ENCODE assay signal across 23 cellular contexts in genomic region chr4:84948056-84948455, GRCh38. TPM values are rescaled to one million over a fixed set of nuclear protein-coding genes. Genes with fewer than 3 reads are reported as not detected.
DNase-seq lines count a peak whose midpoint lies in the region; ATAC-seq and TF ChIP-seq lines count a peak whose summit lies in the region.
"Had no signal": no experiment of that assay in that cellular context is flagged by ENCODE, and none has a peak within 500 bp of the region (broad histone marks: within the 10 kb centered on the region; RNA-seq: fewer than 3 reads in every experiment).

No MANE protein-coding gene starts in this region.

- H3K9me3 ChIP-seq in GM23248 (ENCODE audit: low read depth) = no peaks in the 10 kb centered on the region
- no peaks in the 10 kb centered on the region for H3K9me3 ChIP-seq in stomach

- H3K4me3 ChIP-seq in GM23248 = no peak overlapping the region
- no peak overlapping the region for H3K4me3 ChIP-seq in stomach
- H3K4me3 ChIP-seq: PC-9 had no signal

- H3K4me3 Mint-ChIP-seq in chondrocyte (ENCODE audit: unreplicated experiment) (no peak overlapping the region), glutamatergic neuron (ENCODE audit: unreplicated experiment) (no peak overlapping the region), CD14-positive monocyte (no peak overlapping the region)
- H3K4me3 Mint-ChIP-seq: activated naive CD8-positive, alpha-beta T cell treated with anti-CD3 and anti-CD28 coated beads, Interleukin-2, amount 10 ng/mL, durations not matched to agents 7 days and 5 days; activated T-cell treated with anti-CD3 and anti-CD28 coated beads, Interleukin-2, amount 50 U/mL, for 24 hours; CD4-positive, CD25-positive, alpha-beta regulatory T cell; naive B cell; stimulated activated naive CD8-positive, alpha-beta T cell treated with anti-CD3 and anti-CD28 coated beads, Interleukin-15, Interleukin-2, amounts not matched to agents 100 ng/mL and 50 ng/mL, for 24 hours had no signal

- peaks cover 35% of the 10 kb centered on the region for H3F3A ChIP-seq in GM23248 (ENCODE audit: insufficient read depth)

- DNase-seq in GM23248 = peak; percentile 72
- no peak for DNase-seq in chondrocyte (ENCODE audit: low spot score)
- no peak for DNase-seq in glutamatergic neuron
- DNase-seq in stomach = no peak
- DNase-seq in CD14-positive monocyte (ENCODE audit: low spot score) = no peak
- DNase-seq: activated gamma-delta T cell; activated naive CD8-positive, alpha-beta T cell treated with anti-CD3 and anti-CD28 coated beads, Interleukin-2, amount 10 ng/mL, durations not matched to agents 7 days and 5 days; activated T-cell treated with anti-CD3 and anti-CD28 coated beads, Interleukin-2, amount 50 U/mL, for 24 hours; CD4-positive, CD25-positive, alpha-beta regulatory T cell; EL; foreskin melanocyte; GOT3; left cardiac atrium; mesenchymal stem cell; naive B cell; NCI-H510A treated with DMSO at 0.1 percent for 48 hours; nucleus accumbens; PC-9 had no signal

- H3K27me3 Mint-ChIP-seq in chondrocyte (ENCODE audit: low read depth) (no peaks in the 10 kb centered on the region), glutamatergic neuron (ENCODE audit: unreplicated experiment) (peaks cover 3% of the 10 kb centered on the region), CD14-positive monocyte (ENCODE audit: low read depth in 3 of 3) (peaks cover 0 to 3% (median 0%) of the 10 kb centered on the region in 3 donors)
- H3K27me3 Mint-ChIP-seq: activated naive CD8-positive, alpha-beta T cell treated with anti-CD3 and anti-CD28 coated beads, Interleukin-2, amount 10 ng/mL, durations not matched to agents 7 days and 5 days; activated T-cell treated with anti-CD3 and anti-CD28 coated beads, Interleukin-2, amount 50 U/mL, for 24 hours; CD4-positive, CD25-positive, alpha-beta regulatory T cell; stimulated activated naive CD8-positive, alpha-beta T cell treated with anti-CD3 and anti-CD28 coated beads, Interleukin-15, Interleukin-2, amounts not matched to agents 100 ng/mL and 50 ng/mL, for 24 hours had no signal

- peaks cover under 1% of the 10 kb centered on the region for H3K9me3 Mint-ChIP-seq in chondrocyte (ENCODE audit: low read depth)
- peaks cover 4% of the 10 kb centered on the region for H3K9me3 Mint-ChIP-seq in glutamatergic neuron (ENCODE audit: unreplicated experiment)
- peaks cover 1 to 6% (median 2%) of the 10 kb centered on the region in 7 donors for H3K9me3 Mint-ChIP-seq in CD14-positive monocyte
- H3K9me3 Mint-ChIP-seq: activated naive CD8-positive, alpha-beta T cell treated with anti-CD3 and anti-CD28 coated beads, Interleukin-2, amount 10 ng/mL, durations not matched to agents 7 days and 5 days had no signal

- peaks cover 6% of the 10 kb centered on the region; the same call in 1 of the 2 replicates for H4K20me1 ChIP-seq in GM23248 (ENCODE audit: insufficient read depth)

- H3K27ac ChIP-seq in GM23248 (peak overlapping the region; percentile 29), stomach (peak overlapping the region in 4 of 5 donors; percentile 5 to 61 (median 41))
- H3K27ac ChIP-seq: HL-60, PC-9 had no signal

- H3K4me2 ChIP-seq in GM23248 (ENCODE audit: unreplicated experiment) = peak overlapping the region; percentile 44
- H3K4me2 ChIP-seq: PC-9 had no signal

- H3K4me1 Mint-ChIP-seq in chondrocyte (ENCODE audit: low read depth) (peaks cover 47% of the 10 kb centered on the region), glutamatergic neuron (ENCODE audit: low read depth, unreplicated experiment) (peaks cover 29% of the 10 kb centered on the region), CD14-positive monocyte (peaks cover 34% of the 10 kb centered on the region)
- H3K4me1 Mint-ChIP-seq: activated naive CD8-positive, alpha-beta T cell treated with anti-CD3 and anti-CD28 coated beads, Interleukin-2, amount 10 ng/mL, durations not matched to agents 7 days and 5 days; CD4-positive, CD25-positive, alpha-beta regulatory T cell; naive B cell had no signal

- no peaks in the 10 kb centered on the region for H3K36me3 ChIP-seq in GM23248 (ENCODE audit: low read depth)
- H3K36me3 ChIP-seq in stomach = no peaks in the 10 kb centered on the region

- no peak for TF ChIP-seq EP300 in stomach (IDR thresholded peaks at IDR 0.05)

- H3K9me2 ChIP-seq in GM23248 (ENCODE audit: insufficient read depth) = no peaks in the 10 kb centered on the region

- ATAC-seq in GM21528 (IDR thresholded peaks at IDR 0.05; ENCODE audit: low FRiP score, unreplicated experiment) (no peak), GM19455 (IDR thresholded peaks at IDR 0.05; ENCODE audit: unreplicated experiment) (no peak)
- ATAC-seq: Right ventricle myocardium inferior had no signal

- TF ChIP-seq POLR2A in stomach (IDR thresholded peaks at IDR 0.05) = no peak

- intact Hi-C loops in stomach (cut with DNase I; ENCODE audit: low total_unique reads) = no loop called here
- intact Hi-C loops in CD14-positive monocyte (cut with micrococcal nuclease) = no loop called here

- peaks cover under 1% of the 10 kb centered on the region for H3K36me3 Mint-ChIP-seq in chondrocyte (ENCODE audit: low read depth)
- peaks cover under 1% of the 10 kb centered on the region for H3K36me3 Mint-ChIP-seq in glutamatergic neuron (ENCODE audit: unreplicated experiment)
- peaks cover 3 to 10% of the 10 kb centered on the region in 2 donors for H3K36me3 Mint-ChIP-seq in CD14-positive monocyte
- H3K36me3 Mint-ChIP-seq: activated naive CD8-positive, alpha-beta T cell treated with anti-CD3 and anti-CD28 coated beads, Interleukin-2, amount 10 ng/mL, durations not matched to agents 7 days and 5 days; CD4-positive, CD25-positive, alpha-beta regulatory T cell had no signal

- WGBS in GM23248 (ENCODE audit: low coverage in 1 of 2, low lambda C conversion rate in 2 of 2, missing lambda C conversion rate in 2 of 2), 2 experiments = 8% methylated on average over 2 of the region's 2 CpGs
- WGBS in stomach, 5 donors = 54 to 69% (median 63%) methylated on average over 2 of the region's 2 CpGs

- H3K27ac Mint-ChIP-seq in chondrocyte (ENCODE audit: unreplicated experiment) (peak overlapping the region; percentile 39), glutamatergic neuron (ENCODE audit: unreplicated experiment) (peak overlapping the region; percentile 68), CD14-positive monocyte (peak overlapping the region in 2 of 7 donors; percentile 18 to 67)
- H3K27ac Mint-ChIP-seq: activated naive CD8-positive, alpha-beta T cell treated with anti-CD3 and anti-CD28 coated beads, Interleukin-2, amount 10 ng/mL, durations not matched to agents 7 days and 5 days; activated T-cell treated with anti-CD3 and anti-CD28 coated beads, Interleukin-2, amount 50 U/mL, for 24 hours; CD4-positive, CD25-positive, alpha-beta regulatory T cell; naive B cell; stimulated activated naive CD8-positive, alpha-beta T cell treated with anti-CD3 and anti-CD28 coated beads, Interleukin-15, Interleukin-2, amounts not matched to agents 100 ng/mL and 50 ng/mL, for 24 hours had no signal

- in situ Hi-C loops in GM23248 (cut with MboI) = no loop called here

- H3K9ac ChIP-seq in GM23248 = no peak overlapping the region

- no peak for TF ChIP-seq CTCF in chondrocyte (IDR thresholded peaks at IDR 0.05)
- TF ChIP-seq CTCF in glutamatergic neuron (IDR thresholded peaks at IDR 0.05; ENCODE audit: partially characterized antibody, unreplicated experiment) = no peak
- no peak for TF ChIP-seq CTCF in stomach (IDR thresholded peaks at IDR 0.05)
- no peak for TF ChIP-seq CTCF in CD14-positive monocyte (IDR thresholded peaks at IDR 0.05)

- no peak overlapping the region for H2AFZ ChIP-seq in GM23248
- H2AFZ ChIP-seq: PC-9 had no signal

- peaks cover 97% of the 10 kb centered on the region for H3K79me2 ChIP-seq in GM23248 (ENCODE audit: insufficient read depth)

- H3K4me1 ChIP-seq in GM23248 (ENCODE audit: insufficient read depth) = peaks cover 38% of the 10 kb centered on the region
- peaks cover 19 to 85% (median 34%) of the 10 kb centered on the region in 4 donors for H3K4me1 ChIP-seq in stomach

- no peaks in the 10 kb centered on the region for H3K27me3 ChIP-seq in GM23248 (replicated peaks; ENCODE audit: insufficient read depth)
- no peaks in the 10 kb centered on the region for H3K27me3 ChIP-seq in stomach

RNA-seq across cellular contexts. Expression of gene WDFY3, which starts 18.4 kb away (rescaled TPM):
- 38.7 and 45.6 TPM in 2 replicates for total RNA-seq in GM23248 (2014; rRNA removed; shearing (Covaris generic))
- polyA plus RNA-seq in GM23248 (2016; fragmentation: Nextera tagmentation; extraction: Ambion mirVana) (3.1 and 3.3 TPM in 2 replicates), stomach (1 to 10 TPM; 3.2 to 5.4 (median 5.0) TPM), CD14-positive monocyte (1 to 10 TPM; 5.6 to 5.9 TPM)
- total RNA-seq in chondrocyte (59.5 to 80.1 TPM (median 61.9 TPM) in 3 replicates), glutamatergic neuron (ENCODE audit: unreplicated experiment) (267 TPM), stomach (100 to 1,000 TPM in 2 of 5 donors, 10 to 100 TPM in 3; 14.5 to 163 (median 45.6) TPM)
- polyA plus RNA-seq: CD4-positive, CD25-positive, alpha-beta regulatory T cell had no signal
